25 cellular contexts compared by ENCODE assay signal in the genomic region with DNA sequence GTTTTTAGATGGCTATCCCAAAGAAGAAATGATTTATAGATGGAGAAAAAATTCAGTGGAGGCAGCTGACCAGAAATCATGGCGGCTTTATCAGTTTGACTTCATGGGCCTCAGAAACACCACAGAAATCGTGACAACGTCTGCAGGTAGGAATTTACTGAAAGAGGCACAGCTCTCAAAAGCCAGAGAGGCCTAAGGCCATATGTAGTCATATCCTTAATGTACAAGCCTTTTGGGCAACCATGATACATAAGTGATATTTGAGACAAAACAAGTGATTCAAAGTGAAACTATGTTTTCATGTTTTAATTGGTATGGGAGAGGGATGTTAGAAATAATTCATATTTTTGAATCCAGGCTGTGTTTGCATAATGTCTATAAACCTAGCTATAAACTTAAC.
"Had no signal": no experiment of that assay in that cellular context is flagged by ENCODE, and none has a peak within 500 bp of the region (broad histone marks: within the 10 kb centered on the region; RNA-seq: fewer than 3 reads in every experiment).

No MANE protein-coding gene starts in this region.

- H3K4me2 ChIP-seq: neural progenitor cell had no signal

- H3K4me1 ChIP-seq: parathyroid adenoma, psoas muscle, right lobe of liver, sigmoid colon, stomach, thyroid gland, tibial nerve, upper lobe of left lung, vagina had no signal

- H3K27me3 ChIP-seq: neural progenitor cell, ovary, right lobe of liver, sigmoid colon, stomach, thyroid gland, tibial nerve, upper lobe of left lung, vagina had no signal

- H3K4me3 ChIP-seq: neural progenitor cell, ovary, psoas muscle, right lobe of liver, sigmoid colon, stomach, thoracic aorta, thyroid gland, tibial nerve, upper lobe of left lung, vagina had no signal

- DNase-seq: occipital lobe; ovary; posterior cingulate gyrus; psoas muscle; right cardiac atrium; right lobe of liver; sigmoid colon; small intestine; stimulated activated CD4-positive, alpha-beta T cell treated with anti-CD3 and anti-CD28 coated beads, Interleukin-15, amount 100 ng/mL, for 24 hours; stimulated activated CD4-positive, alpha-beta T cell treated with anti-CD3 and anti-CD28 coated beads, Interleukin-2, amount 100 ng/mL, for 24 hours; stimulated activated CD4-positive, alpha-beta T cell treated with anti-CD3 and anti-CD28 coated beads, Interleukin-2, amount 100 ng/mL, for 48 hours; stimulated activated CD4-positive, alpha-beta T cell treated with anti-CD3 and anti-CD28 coated beads, Interleukin-4, amount 100 ng/mL, for 24 hours; stimulated activated naive B cell treated with anti-CD40 and anti-IgM and Interleukin-4, amounts not matched to agents 10 μg/mL and 1 μg/mL and 100 μg/mL, for 72 hours; stimulated activated naive CD4-positive, alpha-beta T cell treated with Interleukin-2 at 50 U/mL for 16 hours; stomach; thyroid gland; trophoblast cell; upper lobe of left lung had no signal

- H3K27ac ChIP-seq: neural progenitor cell, ovary, parathyroid adenoma, psoas muscle, right lobe of liver, sigmoid colon, stomach, thoracic aorta, thyroid gland, tibial nerve, upper lobe of left lung, vagina had no signal

- FAIRE-seq: small intestine, urothelium cell line had no signal

- H2AFZ ChIP-seq: neural progenitor cell, parathyroid adenoma had no signal

- H3K36me3 ChIP-seq: neural progenitor cell, ovary, right lobe of liver, sigmoid colon, stomach, thoracic aorta, thyroid gland, tibial nerve, upper lobe of left lung, vagina had no signal

- H3K79me2 ChIP-seq: parathyroid adenoma had no signal

- ATAC-seq: psoas muscle; right cardiac atrium; stimulated activated effector memory CD8-positive, alpha-beta T cell treated with anti-CD3 and anti-CD28 coated beads, Interleukin-12 subunit alpha, Interleukin-12 subunit beta, amount 100 ng/mL, for 72 hours; stimulated activated naive B cell treated with anti-CD40 and anti-IgM and Interleukin-4, amounts not matched to agents 10 μg/mL and 1 μg/mL and 100 μg/mL, for 72 hours had no signal

- H3K9ac ChIP-seq: neural progenitor cell, parathyroid adenoma had no signal

- H3K9me3 ChIP-seq: ovary, psoas muscle, right lobe of liver, thoracic aorta, thyroid gland, upper lobe of left lung, vagina had no signal
